ENCODE assay signal across 36 cellular contexts in the genomic region with DNA sequence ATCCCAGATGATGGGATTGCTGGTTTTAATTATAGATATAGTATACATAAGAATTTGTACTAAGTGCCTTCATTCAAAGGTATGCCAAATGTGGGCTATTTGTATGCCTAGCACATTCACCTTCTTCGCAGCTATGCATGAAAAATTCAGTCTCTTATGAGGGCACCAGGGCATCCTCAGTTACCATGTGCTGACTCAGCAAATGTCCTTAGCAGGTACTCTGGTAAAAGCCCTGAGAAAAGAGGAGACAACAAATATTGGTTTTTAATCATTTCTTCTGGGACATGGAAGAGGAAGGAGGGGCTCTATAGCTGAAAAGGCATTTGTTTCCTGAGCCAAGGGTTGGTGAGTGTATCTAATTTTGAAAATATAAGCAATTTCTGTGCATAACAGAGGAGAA.
"Had no signal": no experiment of that assay in that cellular context is flagged by ENCODE, and none has a peak within 500 bp of the region (broad histone marks: within the 10 kb centered on the region; RNA-seq: fewer than 3 reads in every experiment).

No MANE protein-coding gene starts in this region.

- H3K27ac ChIP-seq: ascending aorta, cardiac muscle cell, VCaP had no signal

- H3K4me3 Mint-ChIP-seq: activated B cell treated with CpG ODN at 0.5 μM for 24 hours; activated CD4-positive, alpha-beta memory T cell treated with anti-CD3 and anti-CD28 coated beads for 36 hours; activated CD4-positive, alpha-beta T cell treated with anti-CD3 and anti-CD28 coated beads, Interleukin-2, amount 10 ng/mL, durations not matched to agents 24 days and 14 days; activated CD8-positive, alpha-beta T cell treated with anti-CD3 and anti-CD28 coated beads for 36 hours; activated naive CD4-positive, alpha-beta T cell treated with anti-CD3 and anti-CD28 coated beads, Interleukin-2, amount 10 ng/mL, durations not matched to agents 7 days and 5 days; activated naive CD4-positive, alpha-beta T cell treated with anti-CD3 and anti-CD28 coated beads, Interleukin-2, amount 50 U/mL, for 24 hours; activated naive CD8-positive, alpha-beta T cell; activated naive CD8-positive, alpha-beta T cell treated with anti-CD3 and anti-CD28 coated beads, Interleukin-2, amount 10 ng/mL, durations not matched to agents 7 days and 5 days; activated naive CD8-positive, alpha-beta T cell treated with anti-CD3 and anti-CD28 coated beads, Interleukin-2, amount 50 U/mL, for 24 hours; brain; central memory CD8-positive, alpha-beta T cell; T-helper 1 cell treated with Interleukin-12 subunit alpha and Interleukin-12 subunit beta and Interleukin-4 antibody, amounts not matched to agents 30 μg/mL and 1 μg/mL, for 36 hours; T-helper 2 cell treated with Interferon-gamma antibody and Interleukin-4, amounts not matched to agents 5 μg/mL and 100 μg/mL, for 36 hours had no signal

- H3K27me3 ChIP-seq: ascending aorta, cardiac muscle cell had no signal

- H3K9me3 Mint-ChIP-seq: activated CD4-positive, alpha-beta memory T cell treated with anti-CD3 and anti-CD28 coated beads for 36 hours had no signal

- H3K4me1 Mint-ChIP-seq: activated B cell treated with CpG ODN at 0.5 μM for 24 hours; activated CD4-positive, alpha-beta T cell treated with anti-CD3 and anti-CD28 coated beads, Interleukin-2, amount 10 ng/mL, durations not matched to agents 24 days and 14 days; activated naive CD4-positive, alpha-beta T cell treated with anti-CD3 and anti-CD28 coated beads, Interleukin-2, amount 10 ng/mL, durations not matched to agents 7 days and 5 days; activated naive CD4-positive, alpha-beta T cell treated with anti-CD3 and anti-CD28 coated beads, Interleukin-2, amount 50 U/mL, for 24 hours; activated naive CD8-positive, alpha-beta T cell treated with anti-CD3 and anti-CD28 coated beads, Interleukin-2, amount 10 ng/mL, durations not matched to agents 7 days and 5 days; activated naive CD8-positive, alpha-beta T cell treated with anti-CD3 and anti-CD28 coated beads, Interleukin-2, amount 50 U/mL, for 24 hours; brain; central memory CD8-positive, alpha-beta T cell had no signal

- FAIRE-seq: bronchial epithelial cell, TTC549 had no signal

- H3K4me1 ChIP-seq: ascending aorta had no signal

- H3K27ac Mint-ChIP-seq: activated B cell treated with CpG ODN at 0.5 μM for 24 hours; activated CD4-positive, alpha-beta memory T cell treated with anti-CD3 and anti-CD28 coated beads for 36 hours; activated CD4-positive, alpha-beta T cell treated with anti-CD3 and anti-CD28 coated beads, Interleukin-2, amount 10 ng/mL, durations not matched to agents 24 days and 14 days; activated CD8-positive, alpha-beta T cell treated with anti-CD3 and anti-CD28 coated beads for 36 hours; activated naive CD4-positive, alpha-beta T cell treated with anti-CD3 and anti-CD28 coated beads, Interleukin-2, amount 10 ng/mL, durations not matched to agents 7 days and 5 days; activated naive CD4-positive, alpha-beta T cell treated with anti-CD3 and anti-CD28 coated beads, Interleukin-2, amount 50 U/mL, for 24 hours; activated naive CD8-positive, alpha-beta T cell; activated naive CD8-positive, alpha-beta T cell treated with anti-CD3 and anti-CD28 coated beads, Interleukin-2, amount 10 ng/mL, durations not matched to agents 7 days and 5 days; activated naive CD8-positive, alpha-beta T cell treated with anti-CD3 and anti-CD28 coated beads, Interleukin-2, amount 50 U/mL, for 24 hours; activated T-helper 2 cell treated with anti-CD3 and anti-CD28 coated beads, Interferon-gamma antibody, Interleukin-2, Interleukin-4, amounts not matched to agents 10 μg/mL and 5 μg/mL and 100 μg/mL, durations not matched to agents 14 hours and 24 hours and 36 hours; brain; T-helper 1 cell treated with Interleukin-12 subunit alpha and Interleukin-12 subunit beta and Interleukin-4 antibody, amounts not matched to agents 30 μg/mL and 1 μg/mL, for 36 hours; T-helper 2 cell treated with Interferon-gamma antibody and Interleukin-4, amounts not matched to agents 5 μg/mL and 100 μg/mL, for 36 hours had no signal

- H3K36me3 ChIP-seq: ascending aorta, cardiac muscle cell had no signal

- H3K27me3 Mint-ChIP-seq: activated B cell treated with CpG ODN at 0.5 μM for 24 hours; activated CD4-positive, alpha-beta memory T cell treated with anti-CD3 and anti-CD28 coated beads for 36 hours; activated CD4-positive, alpha-beta T cell treated with anti-CD3 and anti-CD28 coated beads, Interleukin-2, amount 10 ng/mL, durations not matched to agents 24 days and 14 days; activated CD8-positive, alpha-beta T cell treated with anti-CD3 and anti-CD28 coated beads for 36 hours; activated naive CD4-positive, alpha-beta T cell treated with anti-CD3 and anti-CD28 coated beads, Interleukin-2, amount 10 ng/mL, durations not matched to agents 7 days and 5 days; activated naive CD4-positive, alpha-beta T cell treated with anti-CD3 and anti-CD28 coated beads, Interleukin-2, amount 50 U/mL, for 24 hours; activated naive CD8-positive, alpha-beta T cell; activated naive CD8-positive, alpha-beta T cell treated with anti-CD3 and anti-CD28 coated beads, Interleukin-2, amount 10 ng/mL, durations not matched to agents 7 days and 5 days; activated naive CD8-positive, alpha-beta T cell treated with anti-CD3 and anti-CD28 coated beads, Interleukin-2, amount 50 U/mL, for 24 hours; brain; central memory CD8-positive, alpha-beta T cell had no signal

- H3K36me3 Mint-ChIP-seq: activated CD4-positive, alpha-beta memory T cell treated with anti-CD3 and anti-CD28 coated beads for 36 hours; activated naive CD4-positive, alpha-beta T cell treated with anti-CD3 and anti-CD28 coated beads, Interleukin-2, amount 10 ng/mL, durations not matched to agents 7 days and 5 days; activated naive CD4-positive, alpha-beta T cell treated with anti-CD3 and anti-CD28 coated beads, Interleukin-2, amount 50 U/mL, for 24 hours; activated naive CD8-positive, alpha-beta T cell; activated naive CD8-positive, alpha-beta T cell treated with anti-CD3 and anti-CD28 coated beads, Interleukin-2, amount 10 ng/mL, durations not matched to agents 7 days and 5 days; brain had no signal

- DNase-seq: activated B cell treated with CpG ODN at 0.5 μM for 24 hours; activated CD4-positive, alpha-beta memory T cell treated with anti-CD3 and anti-CD28 coated beads for 36 hours; activated CD4-positive, alpha-beta T cell treated with anti-CD3 and anti-CD28 coated beads for 4 hours; activated CD4-positive, alpha-beta T cell treated with anti-CD3 and anti-CD28 coated beads, Interleukin-2, amount 10 ng/mL, durations not matched to agents 24 days and 14 days; activated CD4-positive, alpha-beta T cell treated with anti-CD3 and anti-CD28 coated beads, Interleukin-2, amount 50 U/mL, for 1 hour; activated CD4-positive, alpha-beta T cell treated with anti-CD3 and anti-CD28 coated beads, Interleukin-2, amount 50 U/mL, for 4 hours; activated CD4-positive, CD25-positive, alpha-beta regulatory T cell treated with anti-CD3 and anti-CD28 coated beads, Interleukin-2, amount 50 U/mL, for 72 hours; activated CD8-positive, alpha-beta memory T cell treated with anti-CD3 and anti-CD28 coated beads, Interleukin-2, amount 50 U/mL, for 4 hours; activated CD8-positive, alpha-beta T cell treated with anti-CD3 and anti-CD28 coated beads for 36 hours; activated effector memory CD4-positive, alpha-beta T cell treated with Interleukin-2 at 50 U/mL for 16 hours; activated gamma-delta T cell; activated naive CD4-positive, alpha-beta T cell treated with anti-CD3 and anti-CD28 coated beads, Interleukin-2, amount 10 ng/mL, durations not matched to agents 7 days and 5 days; activated naive CD4-positive, alpha-beta T cell treated with Interleukin-2 at 50 U/mL for 16 hours; activated naive CD8-positive, alpha-beta T cell treated with anti-CD3 and anti-CD28 coated beads, Interleukin-2, amount 10 ng/mL, durations not matched to agents 7 days and 5 days; activated naive CD8-positive, alpha-beta T cell treated with anti-CD3 and anti-CD28 coated beads, Interleukin-2, amount 50 U/mL, for 24 hours; activated T-cell treated with anti-CD3 and anti-CD28 coated beads for 4 hours; activated T-cell treated with anti-CD3 and anti-CD28 coated beads, Interleukin-2, amount 50 U/mL, for 1 hour; activated T-cell treated with anti-CD3 and anti-CD28 coated beads, Interleukin-2, amount 50 U/mL, for 48 hours; amygdala; anterior cingulate cortex; caudate nucleus; cerebellar nuclear complex; T-helper 2 cell; T-helper 9 cell had no signal

- H3K4me3 ChIP-seq: ascending aorta, cardiac muscle cell had no signal

- ATAC-seq: activated CD8-positive, alpha-beta T cell treated with anti-CD3 and anti-CD28 coated beads for 36 hours; activated naive CD8-positive, alpha-beta T cell treated with anti-CD3 and anti-CD28 coated beads, Interleukin-2, amount 50 U/mL, for 24 hours had no signal
